Comparison of ENCODE assay signal across 1 cellular context in genomic region chr18:25674183-25674582, GRCh38.
TF ChIP-seq lines count a peak whose summit lies in the region.

No MANE protein-coding gene starts in this region.

TF ChIP-seq in GM23338, 12 proteins besides CTCF, POLR2A, EP300 and RAD21 (continued from another document):
- no peak for TF ChIP-seq ZNF462 (CRISPR knock-in tag; IDR thresholded peaks at IDR 0.05)
- no peak for TF ChIP-seq JUNB (IDR thresholded peaks at IDR 0.05; ENCODE audit: unreplicated experiment)
- TF ChIP-seq EZH2phosphoT487 (IDR thresholded peaks at IDR 0.05; ENCODE audit: unreplicated experiment), result no peak
